In the genomic region with DNA sequence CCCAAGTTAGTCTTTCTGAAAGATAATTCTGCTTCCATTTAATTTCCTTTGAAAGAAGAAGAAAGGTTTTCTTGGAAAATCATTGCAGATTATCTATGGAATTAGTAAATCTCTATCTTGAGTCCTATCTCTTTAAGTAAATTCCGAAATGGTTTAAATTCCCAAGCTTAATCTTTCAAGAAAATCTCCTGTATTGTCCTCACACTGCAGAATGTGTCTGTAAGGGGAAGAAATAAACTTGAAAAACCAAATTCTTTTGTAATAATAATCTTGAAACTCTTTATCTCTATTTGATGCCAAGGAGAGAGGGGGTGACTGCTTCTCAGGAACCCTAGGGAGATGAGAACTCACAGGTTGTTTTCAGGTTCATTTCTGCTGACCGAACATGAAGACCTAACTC, we compare ENCODE assay signal across 28 cellular contexts.
"Had no signal": no experiment of that assay in that cellular context is flagged by ENCODE, and none has a peak within 500 bp of the region (broad histone marks: within the 10 kb centered on the region; RNA-seq: fewer than 3 reads in every experiment).

No MANE protein-coding gene starts in this region.

- H3K4me1 ChIP-seq: parathyroid adenoma, psoas muscle, right lobe of liver, sigmoid colon, stomach, thyroid gland, tibial nerve, upper lobe of right lung, uterus had no signal

- H3K27ac Mint-ChIP-seq: natural killer cell; nephron; neural progenitor cell; progenitor cell of endocrine pancreas; stimulated activated effector memory CD8-positive, alpha-beta T cell treated with anti-CD3 and anti-CD28 coated beads, Interleukin-12 subunit alpha, Interleukin-12 subunit beta, amount 100 ng/mL, for 72 hours; stimulated activated naive B cell treated with anti-CD40 and anti-IgM and Interleukin-4, amounts not matched to agents 10 μg/mL and 1 μg/mL and 100 μg/mL, for 72 hours; stimulated activated naive CD8-positive, alpha-beta T cell treated with anti-CD3 and anti-CD28 coated beads, Interleukin-15, Interleukin-2, amounts not matched to agents 100 ng/mL and 50 ng/mL, for 24 hours; type B pancreatic cell had no signal

- H3K4me3 Mint-ChIP-seq: natural killer cell; nephron; neural progenitor cell; stimulated activated effector memory CD8-positive, alpha-beta T cell treated with anti-CD3 and anti-CD28 coated beads, Interleukin-12 subunit alpha, Interleukin-12 subunit beta, amount 100 ng/mL, for 72 hours; stimulated activated naive B cell treated with anti-CD40 and anti-IgM and Interleukin-4, amounts not matched to agents 10 μg/mL and 1 μg/mL and 100 μg/mL, for 72 hours; stimulated activated naive CD8-positive, alpha-beta T cell treated with anti-CD3 and anti-CD28 coated beads, Interleukin-15, Interleukin-2, amounts not matched to agents 100 ng/mL and 50 ng/mL, for 24 hours; type B pancreatic cell had no signal

- H3K27me3 Mint-ChIP-seq: progenitor cell of endocrine pancreas; stimulated activated naive CD8-positive, alpha-beta T cell treated with anti-CD3 and anti-CD28 coated beads, Interleukin-15, Interleukin-2, amounts not matched to agents 100 ng/mL and 50 ng/mL, for 24 hours; type B pancreatic cell had no signal

- H3K36me3 Mint-ChIP-seq: natural killer cell; stimulated activated effector memory CD8-positive, alpha-beta T cell treated with anti-CD3 and anti-CD28 coated beads, Interleukin-12 subunit alpha, Interleukin-12 subunit beta, amount 100 ng/mL, for 72 hours; stimulated activated naive B cell treated with anti-CD40 and anti-IgM and Interleukin-4, amounts not matched to agents 10 μg/mL and 1 μg/mL and 100 μg/mL, for 72 hours had no signal

- H3K9ac ChIP-seq: neural progenitor cell, parathyroid adenoma had no signal

- H3K4me3 ChIP-seq: neural progenitor cell, ovary, psoas muscle, right lobe of liver, sigmoid colon, stomach, thoracic aorta, thyroid gland, tibial nerve, upper lobe of right lung, uterus had no signal

- H3K4me2 ChIP-seq: neural progenitor cell had no signal

- ATAC-seq: natural killer cell; psoas muscle; right cardiac atrium; right lobe of liver; stimulated activated effector memory CD8-positive, alpha-beta T cell treated with anti-CD3 and anti-CD28 coated beads, Interleukin-12 subunit alpha, Interleukin-12 subunit beta, amount 100 ng/mL, for 72 hours; stimulated activated naive B cell treated with anti-CD40 and anti-IgM and Interleukin-4, amounts not matched to agents 10 μg/mL and 1 μg/mL and 100 μg/mL, for 72 hours; upper lobe of right lung had no signal

- H3K9me3 ChIP-seq: ovary, psoas muscle, right lobe of liver, thoracic aorta, thyroid gland, upper lobe of right lung, uterus had no signal

- H3K27me3 ChIP-seq: neural progenitor cell, ovary, right lobe of liver, sigmoid colon, stomach, thyroid gland, tibial nerve, upper lobe of right lung, uterus had no signal

- H3K79me2 ChIP-seq: parathyroid adenoma had no signal

- DNase-seq: natural killer cell; occipital lobe; ovary; posterior cingulate gyrus; psoas muscle; right cardiac atrium; right lobe of liver; sigmoid colon; small intestine; stimulated activated CD4-positive, alpha-beta T cell treated with anti-CD3 and anti-CD28 coated beads, Interleukin-15, amount 100 ng/mL, for 24 hours; stimulated activated CD4-positive, alpha-beta T cell treated with anti-CD3 and anti-CD28 coated beads, Interleukin-2, amount 100 ng/mL, for 24 hours; stimulated activated CD4-positive, alpha-beta T cell treated with anti-CD3 and anti-CD28 coated beads, Interleukin-2, amount 100 ng/mL, for 48 hours; stimulated activated CD4-positive, alpha-beta T cell treated with anti-CD3 and anti-CD28 coated beads, Interleukin-4, amount 100 ng/mL, for 24 hours; stimulated activated naive B cell treated with anti-CD40 and anti-IgM and Interleukin-4, amounts not matched to agents 10 μg/mL and 1 μg/mL and 100 μg/mL, for 72 hours; stimulated activated naive CD4-positive, alpha-beta T cell treated with Interleukin-2 at 50 U/mL for 16 hours; stomach; thyroid gland; upper lobe of right lung; uterus had no signal

- H3K36me3 ChIP-seq: neural progenitor cell, ovary, right lobe of liver, sigmoid colon, stomach, thoracic aorta, thyroid gland, tibial nerve, upper lobe of right lung, uterus had no signal

- H3K4me1 Mint-ChIP-seq: natural killer cell; neural progenitor cell; stimulated activated effector memory CD8-positive, alpha-beta T cell treated with anti-CD3 and anti-CD28 coated beads, Interleukin-12 subunit alpha, Interleukin-12 subunit beta, amount 100 ng/mL, for 72 hours; stimulated activated naive B cell treated with anti-CD40 and anti-IgM and Interleukin-4, amounts not matched to agents 10 μg/mL and 1 μg/mL and 100 μg/mL, for 72 hours had no signal

- H2AFZ ChIP-seq: neural progenitor cell, parathyroid adenoma had no signal

- H3K27ac ChIP-seq: neural progenitor cell, ovary, parathyroid adenoma, psoas muscle, right lobe of liver, sigmoid colon, stomach, thoracic aorta, thyroid gland, tibial nerve, upper lobe of right lung, uterus had no signal
